Comparison of ENCODE assay signal across 10 cellular contexts in genomic region chr7:50502001-50502684, GRCh38. TPM values are rescaled to one million over a fixed set of nuclear protein-coding genes. Genes with fewer than 3 reads are reported as not detected.
A peak's percentile ranks its signal among the peaks of the same experiment; 100 is the strongest.
DNase-seq lines count a peak whose midpoint lies in the region; ATAC-seq and TF ChIP-seq lines count a peak whose summit lies in the region.
"Had no signal": no experiment of that assay in that cellular context is flagged by ENCODE, and none has a peak within 500 bp of the region (broad histone marks: within the 10 kb centered on the region; RNA-seq: fewer than 3 reads in every experiment).

No MANE protein-coding gene starts in this region.

- H3K36me3 ChIP-seq in mesenchymal stem cell (ENCODE audit: control insufficient read depth in 1 of 2, insufficient read depth in 2 of 2, low read depth in 1 of 2, low read length in 2 of 2) (no peaks in the 10 kb centered on the region), neural progenitor cell (no peaks in the 10 kb centered on the region)

- peak overlapping the region in 1 of 2 experiments; percentile 58 for H3K4ac ChIP-seq in mesenchymal stem cell (ENCODE audit: low read depth in 1 of 2, low read length in 2 of 2)

- H3K27ac ChIP-seq in mesenchymal stem cell (ENCODE audit: low read length, poor library complexity, severe bottlenecking) = no peak overlapping the region
- H3K27ac ChIP-seq in neural progenitor cell = no peak overlapping the region

- peak overlapping the region in 1 of 2 experiments; percentile 70 for H3K18ac ChIP-seq in mesenchymal stem cell (ENCODE audit: low read depth in 1 of 2, low read length in 2 of 2)

- peak overlapping the region; percentile 25 to 59 for H2BK12ac ChIP-seq in mesenchymal stem cell (ENCODE audit: low read length in 2 of 2)

- H3K4me1 Mint-ChIP-seq in neural progenitor cell = peaks cover under 1% of the 10 kb centered on the region

- no peak overlapping the region for H3K23ac ChIP-seq in mesenchymal stem cell (ENCODE audit: low read length in 2 of 2)

- no peak overlapping the region for H2AK5ac ChIP-seq in mesenchymal stem cell (ENCODE audit: low read length, severe bottlenecking)

- H3K4me3 ChIP-seq in mesenchymal stem cell (ENCODE audit: insufficient read depth in 1 of 2, low read depth in 1 of 2, low read length in 2 of 2) (peak overlapping the region in 1 of 2 experiments; percentile 27), neural progenitor cell (no peak overlapping the region)

- no peaks in the 10 kb centered on the region for H3K36me3 Mint-ChIP-seq in neural progenitor cell
- H3K36me3 Mint-ChIP-seq: memory B cell had no signal

- H4K91ac ChIP-seq in mesenchymal stem cell (ENCODE audit: low read length) = peak overlapping the region; percentile 89

- TF ChIP-seq CTCF in neural progenitor cell (IDR thresholded peaks at IDR 0.05) = no peak

- no peak overlapping the region for H2BK5ac ChIP-seq in mesenchymal stem cell (ENCODE audit: low read depth, low read length, poor library complexity, severe bottlenecking)

- no peaks in the 10 kb centered on the region for H3K79me1 ChIP-seq in mesenchymal stem cell (replicated peaks; ENCODE audit: low read length, poor library complexity, severe bottlenecking)

- H3F3A ChIP-seq in neural progenitor cell (ENCODE audit: low read depth) = no peaks in the 10 kb centered on the region

- H2BK15ac ChIP-seq in mesenchymal stem cell (ENCODE audit: low read depth, poor library complexity, severe bottlenecking) = peak overlapping the region; percentile 78

- H3K79me2 ChIP-seq in neural progenitor cell (ENCODE audit: low read depth) = no peaks in the 10 kb centered on the region

- WGBS in mesenchymal stem cell = 20% methylated on average over 8 of the region's 8 CpGs

- DNase-seq in LHCN-M2 (ENCODE audit: low read depth) (peak; percentile 100), dermis blood vessel endothelial cell (peak; percentile 55), mesenchymal stem cell (peak; percentile 96), ureter (ENCODE audit: low spot score) (peak; percentile 74), 8988T (no peak), NCI-H2081 treated with DMSO at 0.1 percent for 48 hours (lab: John Stamatoyannopoulos, UW) (no peak), neural progenitor cell (ENCODE audit: low spot score) (no peak)
- DNase-seq: activated effector memory CD4-positive, alpha-beta T cell treated with Interleukin-2 at 50 U/mL for 16 hours had no signal

- H2AFZ ChIP-seq in mesenchymal stem cell (ENCODE audit: low read depth, low read length) = no peak overlapping the region
- no peak overlapping the region for H2AFZ ChIP-seq in neural progenitor cell (replicated peaks)

- peaks cover 3% of the 10 kb centered on the region for H3K27me3 Mint-ChIP-seq in neural progenitor cell (ENCODE audit: insufficient read depth, low read depth)

- no peaks in the 10 kb centered on the region for H4K20me1 ChIP-seq in neural progenitor cell (ENCODE audit: low read depth)

- H3K4me1 ChIP-seq in mesenchymal stem cell (ENCODE audit: control insufficient read depth, insufficient read depth, low read depth, low read length) = peaks cover 8% of the 10 kb centered on the region
- no peaks in the 10 kb centered on the region for H3K4me1 ChIP-seq in neural progenitor cell

- H3K27me3 ChIP-seq in mesenchymal stem cell (ENCODE audit: control insufficient read depth in 1 of 2, insufficient read depth in 1 of 2, low read length in 2 of 2) (peaks cover 8 to 26% of the 10 kb centered on the region in 2 experiments), neural progenitor cell (no peaks in the 10 kb centered on the region)

- peaks cover 3% of the 10 kb centered on the region for H3K9me3 Mint-ChIP-seq in neural progenitor cell
- H3K9me3 Mint-ChIP-seq: memory B cell had no signal

- no peak for ATAC-seq in GM21526 (IDR thresholded peaks at IDR 0.05; ENCODE audit: low FRiP score, unreplicated experiment)

- H3K9me3 ChIP-seq in mesenchymal stem cell (ENCODE audit: control insufficient read depth, low read length) = no peaks in the 10 kb centered on the region
- no peaks in the 10 kb centered on the region for H3K9me3 ChIP-seq in neural progenitor cell (ENCODE audit: low read depth)

- no peak overlapping the region for H3K14ac ChIP-seq in mesenchymal stem cell (ENCODE audit: low read length in 2 of 2)

- H3K4me2 ChIP-seq in mesenchymal stem cell (ENCODE audit: low read length, poor library complexity, severe bottlenecking) (no peak overlapping the region), neural progenitor cell (no peak overlapping the region)

- H3K9ac ChIP-seq in mesenchymal stem cell (ENCODE audit: low read length) = peak overlapping the region; percentile 18
- H3K9ac ChIP-seq in neural progenitor cell = no peak overlapping the region

- H3K4me3 Mint-ChIP-seq in neural progenitor cell = no peak overlapping the region
- H3K4me3 Mint-ChIP-seq: memory B cell had no signal

- no peak overlapping the region for H3K27ac Mint-ChIP-seq in neural progenitor cell
- H3K27ac Mint-ChIP-seq: memory B cell had no signal

- peak overlapping the region; percentile 36 for H2BK120ac ChIP-seq in mesenchymal stem cell (ENCODE audit: low read depth, low read length)

- peak overlapping the region; percentile 59 for H4K8ac ChIP-seq in mesenchymal stem cell (ENCODE audit: low read length)

RNA-seq across cellular contexts. Expression of gene FIGNL1, which starts 52.0 kb away (rescaled TPM):
- total RNA-seq in LHCN-M2 (2014; rRNA removed) (59.4 and 62.5 TPM in 2 replicates), dermis blood vessel endothelial cell (32.2 and 52.0 TPM in 2 replicates), ureter (8.8 TPM), neural progenitor cell (ENCODE audit: low replicate concordance) (45.0 and 69.0 TPM in 2 replicates)
- 9.5 TPM for polyA plus RNA-seq in LHCN-M2 (2012)
- polyA plus RNA-seq in mesenchymal stem cell (2013, experiment 1 of 2) = 4.0 TPM
- polyA plus RNA-seq in mesenchymal stem cell (2013, experiment 2 of 2) = 4.3 TPM

Comparison
In these comparisons a context has a peak if more than half of its experiments do, and no peak if none do; other contexts are left out.
1. DNase-seq: peak in LHCN-M2 (single experiment), dermis blood vessel endothelial cell (single experiment), mesenchymal stem cell (single experiment) and ureter (single experiment); none in 8988T (single experiment), NCI-H2081 treated with DMSO at 0.1 percent for 48 hours (single experiment) and neural progenitor cell (single experiment).